Comparison of ENCODE assay signal across 9 cellular contexts in the genomic region with DNA sequence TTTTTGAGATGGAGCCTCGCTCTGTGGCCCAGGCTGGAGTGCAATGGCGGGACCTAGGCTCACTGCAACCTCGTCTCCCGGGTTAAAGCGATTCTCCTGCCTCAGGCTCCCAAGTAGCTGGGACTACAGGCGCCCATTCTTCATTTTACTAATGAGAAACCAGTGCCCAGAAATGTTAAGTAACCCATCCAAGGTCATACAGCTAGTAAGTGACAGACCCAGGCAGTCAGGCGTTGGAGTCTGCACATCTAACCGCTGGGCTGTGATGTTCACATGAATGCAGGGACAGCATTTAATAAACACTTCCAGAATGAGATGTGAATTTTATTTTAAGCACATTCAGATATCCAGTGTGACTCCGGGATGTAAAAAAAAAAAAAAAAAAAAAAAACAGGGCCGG. TPM values are rescaled to one million over a fixed set of nuclear protein-coding genes. Genes with fewer than 3 reads are reported as not detected.
DNase-seq lines count a peak whose midpoint lies in the region; ATAC-seq and TF ChIP-seq lines count a peak whose summit lies in the region.
"Had no signal": no experiment of that assay in that cellular context is flagged by ENCODE, and none has a peak within 500 bp of the region (broad histone marks: within the 10 kb centered on the region; RNA-seq: fewer than 3 reads in every experiment).

No MANE protein-coding gene starts in this region.

- peak overlapping the region; percentile 98 for H3K27ac Mint-ChIP-seq in activated T-helper 17 cell treated with anti-CD3 and anti-CD28 coated beads, Interleukin-2, amount 50 U/mL, for 72 hours

- H3K27me3 Mint-ChIP-seq in activated T-helper 17 cell treated with anti-CD3 and anti-CD28 coated beads, Interleukin-2, amount 50 U/mL, for 72 hours, result no peaks in the 10 kb centered on the region

- peaks cover 0 to 6% of the 10 kb centered on the region in 2 donors for H3K9me3 ChIP-seq in left lung
- H3K9me3 ChIP-seq in upper lobe of left lung, result no peaks in the 10 kb centered on the region

- H3K27ac ChIP-seq in left lung (peak overlapping the region in 1 of 2 donors; percentile 95), upper lobe of left lung (peak overlapping the region in 3 of 4 donors; percentile 95 to 96 (median 96))

- H3K36me3 ChIP-seq in left lung, result peaks cover 0 to 6% of the 10 kb centered on the region in 2 donors
- H3K36me3 ChIP-seq in upper lobe of left lung, result peaks cover 0 to 5% (median 2%) of the 10 kb centered on the region in 4 donors

- H3K4me1 Mint-ChIP-seq in activated T-helper 17 cell treated with anti-CD3 and anti-CD28 coated beads, Interleukin-2, amount 50 U/mL, for 72 hours, result peaks cover 15% of the 10 kb centered on the region

- 88 to 94% methylated on average over 10 of the region's 10 CpGs for WGBS in upper lobe of left lung, 2 donors

- ATAC-seq in left ventricle myocardium superior (peak; percentile 4), Right ventricle myocardium superior (ENCODE audit: poor library complexity) (no peak), left lung (no peak), upper lobe of left lung (ENCODE audit: low FRiP score in 2 of 2) (no peak), HG03432 (IDR thresholded peaks at IDR 0.05; ENCODE audit: unreplicated experiment) (no peak), GM18873 (IDR thresholded peaks at IDR 0.05; ENCODE audit: low FRiP score, unreplicated experiment) (no peak)
- no peak for ATAC-seq in activated T-helper 17 cell treated with anti-CD3 and anti-CD28 coated beads, Interleukin-2, amount 50 U/mL, for 72 hours (replicated peaks)

- in situ Hi-C loops in GM13976 (cut with MboI; ENCODE audit: low sequenced_read_pairs, unreplicated experiment), result no loop called here

- intact Hi-C loops in left ventricle myocardium superior (cut with micrococcal nuclease), result no loop called here
- intact Hi-C loops in Right ventricle myocardium superior (cut with DNase I), result loop anchor here (10.0 kb wide), 1 partner anchor 64 kb away; a partner anchor contains a TSS
- intact Hi-C loops in left lung (cut with DNase I), result no loop called here

- no peak for TF ChIP-seq POLR2A in upper lobe of left lung (IDR thresholded peaks at IDR 0.05)

- no peak for TF ChIP-seq EP300 in upper lobe of left lung (IDR thresholded peaks at IDR 0.05)

- DNase-seq in left ventricle myocardium superior (no peak), Right ventricle myocardium superior (no peak), left lung (no peak), upper lobe of left lung (no peak), GM13976 (ENCODE audit: low spot score) (no peak)
- DNase-seq: DMS 273 treated with DMSO at 0.1 percent for 48 hours had no signal

- H3K4me1 ChIP-seq in left lung (peaks cover 17 to 38% of the 10 kb centered on the region in 2 donors), upper lobe of left lung (peaks cover 26 to 37% (median 28%) of the 10 kb centered on the region in 4 donors)

- no peak overlapping the region for H3K4me3 Mint-ChIP-seq in activated T-helper 17 cell treated with anti-CD3 and anti-CD28 coated beads, Interleukin-2, amount 50 U/mL, for 72 hours

- H3K4me3 ChIP-seq in left lung (peak overlapping the region; percentile 74 to 92), upper lobe of left lung (peak overlapping the region in 2 of 4 donors; percentile 64 to 87)

- H3K36me3 Mint-ChIP-seq in activated T-helper 17 cell treated with anti-CD3 and anti-CD28 coated beads, Interleukin-2, amount 50 U/mL, for 72 hours (ENCODE audit: low read depth), result peaks cover 35% of the 10 kb centered on the region

- H3K9me3 Mint-ChIP-seq in activated T-helper 17 cell treated with anti-CD3 and anti-CD28 coated beads, Interleukin-2, amount 50 U/mL, for 72 hours, result no peaks in the 10 kb centered on the region

- no peak for TF ChIP-seq CTCF in left lung (IDR thresholded peaks at IDR 0.05)
- TF ChIP-seq CTCF in upper lobe of left lung (IDR thresholded peaks at IDR 0.05), result no peak
- no peak for TF ChIP-seq CTCF in GM13976 (IDR thresholded peaks at IDR 0.05; ENCODE audit: borderline replicate concordance, control extremely low read depth, extremely low read depth, insufficient read depth, missing control alignments)

- H3K27me3 ChIP-seq in left lung, result no peaks in the 10 kb centered on the region
- H3K27me3 ChIP-seq in upper lobe of left lung, result no peaks in the 10 kb centered on the region

RNA-seq across cellular contexts. Expression of a gene that starts 1.3 kb away (rescaled TPM):
- total RNA-seq in left ventricle myocardium superior (54.3 TPM), Right ventricle myocardium superior (47.7 TPM), left lung (10 to 100 TPM; 50.5 to 64.3 TPM), upper lobe of left lung (10 to 100 TPM; 19.2 to 71.8 (median 39.1) TPM)
- 10 to 100 TPM; 38.5 to 39.8 TPM for total RNA-seq in activated T-helper 17 cell treated with anti-CD3 and anti-CD28 coated beads, Interleukin-2, amount 50 U/mL, for 72 hours
